ENCODE assay signal across 9 cellular contexts in genomic region chr14:75648066-75648838, GRCh38. TPM values are rescaled to one million over a fixed set of nuclear protein-coding genes. Genes with fewer than 3 reads are reported as not detected.
DNase-seq lines count a peak whose midpoint lies in the region; ATAC-seq and TF ChIP-seq lines count a peak whose summit lies in the region.
"Had no signal": no experiment of that assay in that cellular context is flagged by ENCODE, and none has a peak within 500 bp of the region (broad histone marks: within the 10 kb centered on the region; RNA-seq: fewer than 3 reads in every experiment).

No MANE protein-coding gene starts in this region.

- in situ Hi-C loops in astrocyte of the spinal cord (cut with HindIII; ENCODE audit: low sequenced_read_pairs) = no loop called here

- peak; percentile 40 for DNase-seq in HuH-7.5 (ENCODE audit: low spot score)
- peak; percentile 99 for DNase-seq in astrocyte of the spinal cord (ENCODE audit: low read depth, low spot score)
- DNase-seq in kidney tubule cell (ENCODE audit: low spot score) = peak; percentile 98
- DNase-seq in upper lobe of left lung = peak in 1 of 2 donors; percentile 77
- DNase-seq in medulla oblongata (ENCODE audit: extremely low spot score) = no peak
- no peak for DNase-seq in stimulated activated CD4-positive, alpha-beta T cell treated with anti-CD3 and anti-CD28 coated beads, Interleukin-4, amount 100 ng/mL, for 24 hours
- no peak for DNase-seq in NCI-H510A (lab: John Stamatoyannopoulos, UW)
- DNase-seq: activated T-cell treated with anti-CD3 and anti-CD28 coated beads, Interleukin-2, amount 50 U/mL, for 4 hours; NCI-H1436 had no signal

- H3K27ac ChIP-seq in upper lobe of left lung = peak overlapping the region; percentile 52 to 68 (median 56)

- ATAC-seq in upper lobe of left lung (ENCODE audit: low FRiP score in 2 of 2) = peak; percentile 82 to 86
- ATAC-seq: activated T-cell treated with anti-CD3 and anti-CD28 coated beads, Interleukin-2, amount 50 U/mL, for 4 hours had no signal

- TF ChIP-seq CTCF in astrocyte of the spinal cord (IDR thresholded peaks at IDR 0.05; ENCODE audit: low read depth, low read length) (no peak), upper lobe of left lung (IDR thresholded peaks at IDR 0.05) (no peak)

- H3K36me3 ChIP-seq in upper lobe of left lung = peaks cover 17 to 54% (median 34%) of the 10 kb centered on the region in 4 donors

- 46 to 57% methylated on average over 9 of the region's 9 CpGs for whole genome bisulfite sequencing in upper lobe of left lung, 2 donors

- no peak for TF ChIP-seq EP300 in upper lobe of left lung (IDR thresholded peaks at IDR 0.05)

- no peaks in the 10 kb centered on the region for H3K27me3 ChIP-seq in upper lobe of left lung

- TF ChIP-seq POLR2A in upper lobe of left lung (IDR thresholded peaks at IDR 0.05) = no peak

- H3K4me1 ChIP-seq in upper lobe of left lung = peaks cover 18 to 36% (median 21%) of the 10 kb centered on the region in 4 donors

- H3K4me3 ChIP-seq in astrocyte of the spinal cord (ENCODE audit: low read depth, low read length) (no peak overlapping the region), upper lobe of left lung (no peak overlapping the region)

- no peaks in the 10 kb centered on the region for H3K9me3 ChIP-seq in upper lobe of left lung

RNA-seq across cellular contexts. Expression of gene ERG28, which starts 12.4 kb away (rescaled TPM):
- total RNA-seq in upper lobe of left lung = 10 to 100 TPM in 5 of 6 donors, 1 to 10 TPM in 1; 6.3 to 36.0 (median 17.3) TPM

RNA-seq across cellular contexts. Expression of gene TTLL5, which starts 12.8 kb away (rescaled TPM):
- total RNA-seq in upper lobe of left lung = 10 to 100 TPM; 24.5 to 85.9 (median 33.5) TPM

Comparison
In these comparisons a context has a peak if more than half of its experiments do, and no peak if none do; other contexts are left out.
1. DNase-seq: peak in HuH-7.5 (single experiment), astrocyte of the spinal cord (single experiment) and kidney tubule cell (single experiment); none in medulla oblongata (single experiment), stimulated activated CD4-positive, alpha-beta T cell treated with anti-CD3 and anti-CD28 coated beads, Interleukin-4, amount 100 ng/mL, for 24 hours (single experiment) and NCI-H510A (single experiment).